Comparison of ENCODE assay signal across 19 cellular contexts in the genomic region with DNA sequence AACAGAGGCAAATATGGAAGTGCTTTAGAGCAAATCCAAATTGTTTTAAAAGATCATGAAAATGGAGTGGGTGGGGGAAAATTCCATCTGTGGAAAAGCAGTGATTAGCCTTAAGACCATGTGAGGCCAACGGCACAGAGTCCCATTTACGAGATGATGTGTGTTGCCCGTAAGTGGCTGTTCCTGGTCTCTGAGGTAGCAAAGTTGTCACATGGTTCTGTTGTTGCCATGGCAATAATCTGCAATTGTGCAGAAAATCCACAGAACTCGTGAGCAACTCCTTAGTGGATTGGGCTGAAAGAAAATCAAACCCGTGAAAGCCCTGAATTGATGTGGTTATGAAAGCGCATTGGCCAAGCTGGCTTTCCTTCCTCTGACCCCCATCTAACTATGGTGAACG.
DNase-seq lines count a peak whose midpoint lies in the region; ATAC-seq and TF ChIP-seq lines count a peak whose summit lies in the region.
"Had no signal": no experiment of that assay in that cellular context is flagged by ENCODE, and none has a peak within 500 bp of the region (broad histone marks: within the 10 kb centered on the region; RNA-seq: fewer than 3 reads in every experiment).

No MANE protein-coding gene starts in this region.

- H3K4me2 ChIP-seq in neural cell (ENCODE audit: low read length) = no peak overlapping the region

- ATAC-seq in heart right ventricle (peak; percentile 58 to 72 (median 70)), HG02938 (IDR thresholded peaks at IDR 0.05; ENCODE audit: unreplicated experiment) (no peak)
- ATAC-seq: Panc1 had no signal

- H3K36me3 ChIP-seq in ascending aorta (no peaks in the 10 kb centered on the region), heart right ventricle (no peaks in the 10 kb centered on the region), neural cell (ENCODE audit: insufficient read depth, low read length) (no peaks in the 10 kb centered on the region), testis (ENCODE audit: low read depth, missing control alignments) (no peaks in the 10 kb centered on the region)
- no peaks in the 10 kb centered on the region for H3K36me3 ChIP-seq in effector memory CD4-positive, alpha-beta T cell (ENCODE audit: control insufficient read depth, insufficient read depth, low read length)
- H3K36me3 ChIP-seq: neutrophil had no signal

- intact Hi-C loops in ascending aorta (cut with DNase I) (no loop called here), heart right ventricle (cut with DNase I) (loop anchor here in 3 of 10 donors (5.0 to 10.0 kb wide), 4 partner anchors 60 to 617 kb away; no protein-coding TSS in a partner anchor), testis (cut with DNase I; ENCODE audit: low total_unique reads) (no loop called here)

- H3K4me1 ChIP-seq in ascending aorta (no peaks in the 10 kb centered on the region), heart right ventricle (peaks cover 2 to 69% (median 24%) of the 10 kb centered on the region in 9 donors), testis (peaks cover 38% of the 10 kb centered on the region)
- no peaks in the 10 kb centered on the region for H3K4me1 ChIP-seq in effector memory CD4-positive, alpha-beta T cell (ENCODE audit: control insufficient read depth, insufficient read depth, low read length, poor library complexity, severe bottlenecking)

- DNase-seq in ascending aorta (ENCODE audit: low spot score in 2 of 2) (peak in 1 of 2 donors; percentile 66), heart right ventricle (peak in 1 of 2 donors; percentile 53), testis (peak; percentile 34), OCI-M2 (lab: John Stamatoyannopoulos, UW; ENCODE audit: unreplicated experiment) (no peak)
- no peak for DNase-seq in effector memory CD4-positive, alpha-beta T cell
- DNase-seq: activated CD4-positive, alpha-beta T cell treated with anti-CD3 and anti-CD28 coated beads, Interleukin-2, amount 10 ng/mL, durations not matched to agents 24 days and 14 days; activated gamma-delta T cell treated with Interleukin-2 at 50 U/mL for 16 hours; GDM1; KBM-7; NCI-H1092 treated with DMSO at 0.1 percent for 48 hours; NCI-H2107; NCI-H69; stimulated activated CD4-positive, alpha-beta T cell treated with anti-CD3 and anti-CD28 coated beads, Interleukin-4, amount 100 ng/mL, for 1 hour; substantia nigra had no signal

- H3K9me2 ChIP-seq in neural cell (ENCODE audit: insufficient read depth, low read length) = no peaks in the 10 kb centered on the region

- no peaks in the 10 kb centered on the region for H3K79me2 ChIP-seq in neural cell (replicated peaks; ENCODE audit: insufficient read depth, low read length)

- H3K9ac ChIP-seq in neural cell (ENCODE audit: low read length) = no peak overlapping the region

- H2AFZ ChIP-seq in neural cell (ENCODE audit: low read depth, low read length) = no peak overlapping the region

- no peak for TF ChIP-seq CTCF in ascending aorta (IDR thresholded peaks at IDR 0.05)
- no peak for TF ChIP-seq CTCF in heart right ventricle (IDR thresholded peaks at IDR 0.05)
- TF ChIP-seq CTCF in neural cell (IDR thresholded peaks at IDR 0.05; ENCODE audit: poor library complexity, severe bottlenecking) = no peak
- TF ChIP-seq CTCF in testis (IDR thresholded peaks at IDR 0.05) = no peak

- TF ChIP-seq POLR2A in testis (IDR thresholded peaks at IDR 0.05) = no peak

- H3F3A ChIP-seq in neural cell (ENCODE audit: insufficient read depth, low read length, poor library complexity, severe bottlenecking) = no peaks in the 10 kb centered on the region

- no peaks in the 10 kb centered on the region for H4K20me1 ChIP-seq in neural cell (ENCODE audit: insufficient read depth)

- H3K4me3 ChIP-seq in ascending aorta = no peak overlapping the region
- no peak overlapping the region for H3K4me3 ChIP-seq in heart right ventricle
- H3K4me3 ChIP-seq in neural cell (ENCODE audit: low read length) = no peak overlapping the region
- no peak overlapping the region for H3K4me3 ChIP-seq in testis
- H3K4me3 ChIP-seq in effector memory CD4-positive, alpha-beta T cell (ENCODE audit: insufficient read depth, low read depth, low read length, poor library complexity, severe bottlenecking) = no peak overlapping the region
- H3K4me3 ChIP-seq: coronary artery had no signal

- no peak for TF ChIP-seq EP300 in neural cell (conservative IDR thresholded peaks at IDR 0.05; ENCODE audit: poor library complexity, severe bottlenecking)

- H3K27me3 ChIP-seq in ascending aorta (no peaks in the 10 kb centered on the region), heart right ventricle (no peaks in the 10 kb centered on the region), neural cell (ENCODE audit: insufficient read depth, low read depth, low read length) (no peaks in the 10 kb centered on the region), testis (no peaks in the 10 kb centered on the region)
- H3K27me3 ChIP-seq in effector memory CD4-positive, alpha-beta T cell (replicated peaks; ENCODE audit: control insufficient read depth, insufficient read depth, low read length, poor library complexity, severe bottlenecking) = no peaks in the 10 kb centered on the region
- H3K27me3 ChIP-seq: neutrophil had no signal

- 63 to 67% methylated on average over 7 of the region's 7 CpGs for WGBS in heart right ventricle, 2 donors
- 61 to 62% methylated on average over 7 of the region's 7 CpGs for WGBS in testis, 2 donors

- H3K9me3 ChIP-seq in ascending aorta = no peaks in the 10 kb centered on the region
- no peaks in the 10 kb centered on the region for H3K9me3 ChIP-seq in heart right ventricle
- no peaks in the 10 kb centered on the region for H3K9me3 ChIP-seq in neural cell (ENCODE audit: low read length)
- no peaks in the 10 kb centered on the region for H3K9me3 ChIP-seq in testis
- H3K9me3 ChIP-seq in effector memory CD4-positive, alpha-beta T cell (ENCODE audit: control insufficient read depth, low read length) = no peaks in the 10 kb centered on the region
- H3K9me3 ChIP-seq: neutrophil had no signal

- H3K27ac ChIP-seq in ascending aorta (peak overlapping the region; percentile 50 to 62), heart right ventricle (peak overlapping the region; percentile 31 to 81 (median 61)), neural cell (ENCODE audit: low read length) (peak overlapping the region; percentile 69), testis (peak overlapping the region in 1 of 2 donors; percentile 31)
- no peak overlapping the region for H3K27ac ChIP-seq in effector memory CD4-positive, alpha-beta T cell (ENCODE audit: insufficient read depth, low read length, poor library complexity, severe bottlenecking)
- H3K27ac ChIP-seq: neutrophil had no signal

- TF ChIP-seq RAD21 in neural cell (conservative IDR thresholded peaks at IDR 0.05) = no peak

TF ChIP-seq in neural cell, 6 proteins besides CTCF, POLR2A, EP300 and RAD21:
- TF ChIP-seq MXI1 (conservative IDR thresholded peaks at IDR 0.05; ENCODE audit: poor library complexity, severe bottlenecking) (no peak), POLR2AphosphoS5 (IDR thresholded peaks at IDR 0.05) (peak; percentile 19), TAF1 (IDR thresholded peaks at IDR 0.05; ENCODE audit: low read depth) (no peak), SMC3 (conservative IDR thresholded peaks at IDR 0.05; ENCODE audit: poor library complexity) (no peak)
- TF ChIP-seq, protein P1, sequence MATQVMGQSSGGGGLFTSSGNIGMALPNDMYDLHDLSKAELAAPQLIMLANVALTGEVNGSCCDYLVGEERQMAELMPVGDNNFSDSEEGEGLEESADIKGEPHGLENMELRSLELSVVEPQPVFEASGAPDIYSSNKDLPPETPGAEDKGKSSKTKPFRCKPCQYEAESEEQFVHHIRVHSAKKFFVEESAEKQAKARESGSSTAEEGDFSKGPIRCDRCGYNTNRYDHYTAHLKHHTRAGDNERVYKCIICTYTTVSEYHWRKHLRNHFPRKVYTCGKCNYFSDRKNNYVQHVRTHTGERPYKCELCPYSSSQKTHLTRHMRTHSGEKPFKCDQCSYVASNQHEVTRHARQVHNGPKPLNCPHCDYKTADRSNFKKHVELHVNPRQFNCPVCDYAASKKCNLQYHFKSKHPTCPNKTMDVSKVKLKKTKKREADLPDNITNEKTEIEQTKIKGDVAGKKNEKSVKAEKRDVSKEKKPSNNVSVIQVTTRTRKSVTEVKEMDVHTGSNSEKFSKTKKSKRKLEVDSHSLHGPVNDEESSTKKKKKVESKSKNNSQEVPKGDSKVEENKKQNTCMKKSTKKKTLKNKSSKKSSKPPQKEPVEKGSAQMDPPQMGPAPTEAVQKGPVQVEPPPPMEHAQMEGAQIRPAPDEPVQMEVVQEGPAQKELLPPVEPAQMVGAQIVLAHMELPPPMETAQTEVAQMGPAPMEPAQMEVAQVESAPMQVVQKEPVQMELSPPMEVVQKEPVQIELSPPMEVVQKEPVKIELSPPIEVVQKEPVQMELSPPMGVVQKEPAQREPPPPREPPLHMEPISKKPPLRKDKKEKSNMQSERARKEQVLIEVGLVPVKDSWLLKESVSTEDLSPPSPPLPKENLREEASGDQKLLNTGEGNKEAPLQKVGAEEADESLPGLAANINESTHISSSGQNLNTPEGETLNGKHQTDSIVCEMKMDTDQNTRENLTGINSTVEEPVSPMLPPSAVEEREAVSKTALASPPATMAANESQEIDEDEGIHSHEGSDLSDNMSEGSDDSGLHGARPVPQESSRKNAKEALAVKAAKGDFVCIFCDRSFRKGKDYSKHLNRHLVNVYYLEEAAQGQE (IDR thresholded peaks at IDR 0.05; ENCODE audit: borderline replicate concordance) = peak; percentile 18
TF ChIP-seq in neural cell: peak in this region for 2.
